In genomic region chr10:11403116-11403515, GRCh38 we compare ENCODE assay signal across 9 cellular contexts.
DNase-seq lines count a peak whose midpoint lies in the region; ATAC-seq and TF ChIP-seq lines count a peak whose summit lies in the region.
"Had no signal": no experiment of that assay in that cellular context is flagged by ENCODE, and none has a peak within 500 bp of the region (broad histone marks: within the 10 kb centered on the region; RNA-seq: fewer than 3 reads in every experiment).

No MANE protein-coding gene starts in this region.

- no peaks in the 10 kb centered on the region for H3K4me1 ChIP-seq in body of pancreas

- ATAC-seq in GM18498 (IDR thresholded peaks at IDR 0.05; ENCODE audit: unreplicated experiment), result peak; percentile 59
- ATAC-seq in T-cell (replicated peaks in 1 of 4), result peak; percentile 96 to 97 (median 96)
- peak; percentile 92 for ATAC-seq in activated T-helper 17 cell treated with anti-CD3 and anti-CD28 coated beads, Interleukin-2, amount 50 U/mL, for 72 hours (replicated peaks)
- no peak for ATAC-seq in sciatic nerve
- no peak for ATAC-seq in HG02642 (IDR thresholded peaks at IDR 0.05; ENCODE audit: poor library complexity, unreplicated experiment)
- no peak for ATAC-seq in GM21786 (IDR thresholded peaks at IDR 0.05; ENCODE audit: unreplicated experiment)
- ATAC-seq in body of pancreas, result no peak

- peaks cover 4% of the 10 kb centered on the region for H3K36me3 Mint-ChIP-seq in T-cell
- no peaks in the 10 kb centered on the region for H3K36me3 Mint-ChIP-seq in activated T-helper 17 cell treated with anti-CD3 and anti-CD28 coated beads, Interleukin-2, amount 50 U/mL, for 72 hours (ENCODE audit: low read depth)

- no peak overlapping the region for H3K4me3 ChIP-seq in body of pancreas
- H3K4me3 ChIP-seq: right atrium auricular region had no signal

- POLR2A ChIA-PET in T-cell (lab: Charles Lee), result no interaction called here

- peak overlapping the region; percentile 93 to 96 for H3K27ac Mint-ChIP-seq in T-cell
- H3K27ac Mint-ChIP-seq in activated T-helper 17 cell treated with anti-CD3 and anti-CD28 coated beads, Interleukin-2, amount 50 U/mL, for 72 hours, result peak overlapping the region; percentile 86

- TF ChIP-seq POLR2A in body of pancreas (IDR thresholded peaks at IDR 0.05), result no peak

- H3K27me3 Mint-ChIP-seq in T-cell, result no peaks in the 10 kb centered on the region
- no peaks in the 10 kb centered on the region for H3K27me3 Mint-ChIP-seq in activated T-helper 17 cell treated with anti-CD3 and anti-CD28 coated beads, Interleukin-2, amount 50 U/mL, for 72 hours

- no peaks in the 10 kb centered on the region for H3K27me3 ChIP-seq in body of pancreas
- H3K27me3 ChIP-seq: right atrium auricular region had no signal

- DNase-seq in T-cell, result peak; percentile 36 to 85 (median 65)
- DNase-seq in stimulated activated CD4-positive, alpha-beta T cell treated with anti-CD3 and anti-CD28 coated beads, Interleukin-4, amount 100 ng/mL, for 4 hours, result peak; percentile 13 to 65
- no peak for DNase-seq in sciatic nerve (ENCODE audit: low spot score)
- DNase-seq in body of pancreas, result no peak

- intact Hi-C loops in sciatic nerve (cut with DNase I), result no loop called here
- intact Hi-C loops in body of pancreas (cut with DNase I), result no loop called here

- peak overlapping the region; percentile 43 to 62 (median 48) for H3K4me3 Mint-ChIP-seq in T-cell
- peak overlapping the region; percentile 72 for H3K4me3 Mint-ChIP-seq in activated T-helper 17 cell treated with anti-CD3 and anti-CD28 coated beads, Interleukin-2, amount 50 U/mL, for 72 hours

- H3K27ac ChIP-seq in body of pancreas, result no peak overlapping the region
- H3K27ac ChIP-seq: right atrium auricular region had no signal

- peaks cover 0 to 6% (median 4%) of the 10 kb centered on the region in 3 donors for H3K9me3 Mint-ChIP-seq in T-cell
- H3K9me3 Mint-ChIP-seq in activated T-helper 17 cell treated with anti-CD3 and anti-CD28 coated beads, Interleukin-2, amount 50 U/mL, for 72 hours, result no peaks in the 10 kb centered on the region

- H3K4me1 Mint-ChIP-seq in T-cell, result peaks cover 76 to 90% (median 84%) of the 10 kb centered on the region in 3 donors
- peaks cover 40% of the 10 kb centered on the region for H3K4me1 Mint-ChIP-seq in activated T-helper 17 cell treated with anti-CD3 and anti-CD28 coated beads, Interleukin-2, amount 50 U/mL, for 72 hours

- CTCF ChIA-PET in T-cell (lab: Charles Lee), result no interaction called here

- H3K9me3 ChIP-seq in body of pancreas, result no peaks in the 10 kb centered on the region
- H3K9me3 ChIP-seq: right atrium auricular region had no signal

- H3K36me3 ChIP-seq in body of pancreas (replicated peaks in 1 of 2; ENCODE audit: insufficient read depth in 1 of 2, low read depth in 2 of 2), result no peaks in the 10 kb centered on the region
- H3K36me3 ChIP-seq: right atrium auricular region had no signal

- TF ChIP-seq CTCF in body of pancreas (IDR thresholded peaks at IDR 0.05), result no peak

- WGBS in body of pancreas, 2 donors, result 67 to 89% methylated on average over 11 of the region's 11 CpGs

Comparison
In these comparisons a context has a peak if more than half of its experiments do, and no peak if none do; other contexts are left out.
1. ATAC-seq: peak in GM18498 (single experiment), T-cell (4 of 4) and activated T-helper 17 cell treated with anti-CD3 and anti-CD28 coated beads, Interleukin-2, amount 50 U/mL, for 72 hours (single experiment); none in sciatic nerve (single experiment), HG02642 (single experiment), GM21786 (single experiment) and body of pancreas (single experiment).
2. DNase-seq: peak in T-cell (34 of 34) and stimulated activated CD4-positive, alpha-beta T cell treated with anti-CD3 and anti-CD28 coated beads, Interleukin-4, amount 100 ng/mL, for 4 hours (2 of 2); none in sciatic nerve (single experiment) and body of pancreas (0 of 4).